ENCODE assay signal across 2 cellular contexts in genomic region chr2:94861308-94862152, GRCh38.
TF ChIP-seq lines count a peak whose summit lies in the region.

No MANE protein-coding gene starts in this region.

TF ChIP-seq in SK-N-SH, 30 proteins besides CTCF, POLR2A, EP300 and RAD21 (continued from another document):
- TF ChIP-seq PBX3 (IDR thresholded peaks at IDR 0.05) (no peak), RXRA (IDR thresholded peaks at IDR 0.05; ENCODE audit: borderline replicate concordance, low read depth) (no peak), CHD2 (IDR thresholded peaks at IDR 0.05; ENCODE audit: low read length, partially characterized antibody) (no peak), NFIC (IDR thresholded peaks at IDR 0.05; ENCODE audit: borderline replicate concordance) (no peak), RFX5 (IDR thresholded peaks at IDR 0.05; ENCODE audit: low read length) (no peak), TEAD4 (IDR thresholded peaks at IDR 0.05; ENCODE audit: borderline replicate concordance, insufficient read depth) (no peak), SMC3 (IDR thresholded peaks at IDR 0.05; ENCODE audit: low read depth, low read length) (no peak), YY1 (IDR thresholded peaks at IDR 0.05; ENCODE audit: low read depth) (no peak), NRF1 (IDR thresholded peaks at IDR 0.05; ENCODE audit: low read depth, low read length) (no peak), MAX (IDR thresholded peaks at IDR 0.05; ENCODE audit: low read depth) (no peak), EZH2phosphoT487 (IDR thresholded peaks at IDR 0.05; ENCODE audit: borderline replicate concordance, low read depth) (no peak)
TF ChIP-seq in SK-N-SH: peak in this region for 0.

TF ChIP-seq in SK-N-SH treated with all-trans-retinoic acid at 6 μM for 48 hours, 23 proteins besides CTCF, POLR2A, EP300 and RAD21 (continued from another document):
- no peak for TF ChIP-seq CSRNP3 (CRISPR knock-in tag; IDR thresholded peaks at IDR 0.05)
- no peak for TF ChIP-seq ZFP3 (CRISPR knock-in tag; IDR thresholded peaks at IDR 0.05)
- no peak for TF ChIP-seq CSDC2 (CRISPR knock-in tag; IDR thresholded peaks at IDR 0.05)
- TF ChIP-seq ARNTL (CRISPR knock-in tag; IDR thresholded peaks at IDR 0.05; ENCODE audit: borderline replicate concordance, low read depth) = no peak
- no peak for TF ChIP-seq ZNF70 (CRISPR knock-in tag; IDR thresholded peaks at IDR 0.05)
- no peak for TF ChIP-seq ESRRG (CRISPR knock-in tag; IDR thresholded peaks at IDR 0.05)
- no peak for TF ChIP-seq SNAI2 (CRISPR knock-in tag; IDR thresholded peaks at IDR 0.05)
- TF ChIP-seq PPARA (CRISPR knock-in tag; IDR thresholded peaks at IDR 0.05; ENCODE audit: borderline replicate concordance) = no peak
